Comparison of ENCODE assay signal across 1 cellular context in the genomic region with DNA sequence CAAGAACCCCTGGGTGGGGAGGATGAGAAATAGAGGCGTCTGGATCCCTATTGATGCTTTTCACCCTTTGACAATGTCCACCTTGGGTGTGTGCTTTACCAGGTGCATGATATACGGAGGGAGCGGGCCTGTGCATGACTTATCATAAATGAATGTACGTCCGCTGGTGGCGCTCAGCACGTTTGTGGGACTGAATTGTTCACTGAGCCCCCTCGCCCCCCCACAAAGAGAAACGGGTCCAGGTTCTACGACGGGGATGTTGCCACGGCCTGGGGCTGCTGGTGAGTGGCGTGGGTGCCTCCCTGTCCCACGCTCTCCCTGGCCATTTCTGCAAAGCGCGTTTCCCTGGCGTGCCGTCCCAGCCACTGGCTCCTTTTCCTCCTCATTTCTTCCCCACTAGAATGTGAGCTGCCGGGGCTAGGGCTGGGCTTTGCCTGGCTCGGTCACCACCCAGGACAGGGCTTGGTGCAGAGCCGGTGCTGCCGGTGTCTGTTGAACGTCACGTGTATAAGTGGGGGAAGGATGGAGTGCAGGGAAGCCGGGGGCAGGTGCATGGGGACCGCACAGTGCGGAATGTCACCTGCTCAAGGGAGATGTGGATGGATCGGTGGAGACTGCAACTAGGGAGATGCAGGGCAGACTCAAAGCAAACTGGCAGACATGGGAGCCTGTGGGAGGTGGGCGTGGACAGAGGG.
TF ChIP-seq lines count a peak whose summit lies in the region.

No MANE protein-coding gene starts in this region.

TF ChIP-seq in IMR-90, 13 proteins besides CTCF, POLR2A, EP300 and RAD21 (continued from another document):
- TF ChIP-seq RCOR1 (IDR thresholded peaks at IDR 0.05; ENCODE audit: insufficient replicate concordance, low read length) (no peak), MAFK (IDR thresholded peaks at IDR 0.05; ENCODE audit: low read depth, low read length) (no peak), RFX5 (IDR thresholded peaks at IDR 0.05; ENCODE audit: low read depth, low read length) (no peak), SMC3 (IDR thresholded peaks at IDR 0.05; ENCODE audit: low read depth, low read length) (no peak), NFE2L2 (IDR thresholded peaks at IDR 0.05; ENCODE audit: low read depth, low read length) (no peak)
- TF ChIP-seq, protein P1, sequence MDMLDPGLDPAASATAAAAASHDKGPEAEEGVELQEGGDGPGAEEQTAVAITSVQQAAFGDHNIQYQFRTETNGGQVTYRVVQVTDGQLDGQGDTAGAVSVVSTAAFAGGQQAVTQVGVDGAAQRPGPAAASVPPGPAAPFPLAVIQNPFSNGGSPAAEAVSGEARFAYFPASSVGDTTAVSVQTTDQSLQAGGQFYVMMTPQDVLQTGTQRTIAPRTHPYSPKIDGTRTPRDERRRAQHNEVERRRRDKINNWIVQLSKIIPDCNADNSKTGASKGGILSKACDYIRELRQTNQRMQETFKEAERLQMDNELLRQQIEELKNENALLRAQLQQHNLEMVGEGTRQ (IDR thresholded peaks at IDR 0.05; ENCODE audit: low read depth, low read length): no peak
